In the genomic region with DNA sequence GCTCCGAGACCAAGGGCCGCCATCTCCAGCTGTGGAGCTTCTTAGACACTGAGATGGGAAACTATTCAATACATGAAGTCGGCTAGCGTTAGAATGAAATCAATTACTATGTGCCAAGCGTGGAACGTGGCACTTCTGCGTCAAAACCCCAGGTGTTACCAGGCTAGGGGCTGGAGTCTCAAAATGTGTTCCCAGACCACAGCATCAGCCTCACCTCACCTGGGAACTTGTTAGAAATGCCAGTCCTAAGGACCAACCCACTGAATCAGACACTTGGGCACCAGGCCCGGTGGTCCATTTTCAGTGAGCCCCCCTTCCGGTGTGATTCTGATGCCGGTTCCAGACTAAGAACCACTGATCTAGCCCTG, we compare ENCODE assay signal across 1 cellular context.
TF ChIP-seq lines count a peak whose summit lies in the region.

No MANE protein-coding gene starts in this region.

TF ChIP-seq in SK-N-SH, 30 proteins besides CTCF, POLR2A, EP300 and RAD21 (continued from another document):
- TF ChIP-seq, protein P1, sequence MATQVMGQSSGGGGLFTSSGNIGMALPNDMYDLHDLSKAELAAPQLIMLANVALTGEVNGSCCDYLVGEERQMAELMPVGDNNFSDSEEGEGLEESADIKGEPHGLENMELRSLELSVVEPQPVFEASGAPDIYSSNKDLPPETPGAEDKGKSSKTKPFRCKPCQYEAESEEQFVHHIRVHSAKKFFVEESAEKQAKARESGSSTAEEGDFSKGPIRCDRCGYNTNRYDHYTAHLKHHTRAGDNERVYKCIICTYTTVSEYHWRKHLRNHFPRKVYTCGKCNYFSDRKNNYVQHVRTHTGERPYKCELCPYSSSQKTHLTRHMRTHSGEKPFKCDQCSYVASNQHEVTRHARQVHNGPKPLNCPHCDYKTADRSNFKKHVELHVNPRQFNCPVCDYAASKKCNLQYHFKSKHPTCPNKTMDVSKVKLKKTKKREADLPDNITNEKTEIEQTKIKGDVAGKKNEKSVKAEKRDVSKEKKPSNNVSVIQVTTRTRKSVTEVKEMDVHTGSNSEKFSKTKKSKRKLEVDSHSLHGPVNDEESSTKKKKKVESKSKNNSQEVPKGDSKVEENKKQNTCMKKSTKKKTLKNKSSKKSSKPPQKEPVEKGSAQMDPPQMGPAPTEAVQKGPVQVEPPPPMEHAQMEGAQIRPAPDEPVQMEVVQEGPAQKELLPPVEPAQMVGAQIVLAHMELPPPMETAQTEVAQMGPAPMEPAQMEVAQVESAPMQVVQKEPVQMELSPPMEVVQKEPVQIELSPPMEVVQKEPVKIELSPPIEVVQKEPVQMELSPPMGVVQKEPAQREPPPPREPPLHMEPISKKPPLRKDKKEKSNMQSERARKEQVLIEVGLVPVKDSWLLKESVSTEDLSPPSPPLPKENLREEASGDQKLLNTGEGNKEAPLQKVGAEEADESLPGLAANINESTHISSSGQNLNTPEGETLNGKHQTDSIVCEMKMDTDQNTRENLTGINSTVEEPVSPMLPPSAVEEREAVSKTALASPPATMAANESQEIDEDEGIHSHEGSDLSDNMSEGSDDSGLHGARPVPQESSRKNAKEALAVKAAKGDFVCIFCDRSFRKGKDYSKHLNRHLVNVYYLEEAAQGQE (IDR thresholded peaks at IDR 0.05; ENCODE audit: low read depth, low read length): no peak
